ENCODE assay signal across 8 cellular contexts in genomic region chr11:105000797-105001196, GRCh38. TPM values are rescaled to one million over a fixed set of nuclear protein-coding genes. Genes with fewer than 3 reads are reported as not detected.
A peak's percentile ranks its signal among the peaks of the same experiment; 100 is the strongest.
DNase-seq lines count a peak whose midpoint lies in the region; ATAC-seq and TF ChIP-seq lines count a peak whose summit lies in the region.

No MANE protein-coding gene starts in this region.

- H3K23ac ChIP-seq in mesenchymal stem cell (ENCODE audit: low read length in 2 of 2): no peak overlapping the region
- H3K23ac ChIP-seq in neuronal stem cell (ENCODE audit: low read depth, low read length, poor library complexity): no peak overlapping the region

- no peak for TF ChIP-seq EP300 in stomach (IDR thresholded peaks at IDR 0.05)

- no peak overlapping the region for H2BK5ac ChIP-seq in mesenchymal stem cell (ENCODE audit: low read depth, low read length, poor library complexity, severe bottlenecking)
- no peak overlapping the region for H2BK5ac ChIP-seq in neuronal stem cell (ENCODE audit: low read length)

- no peak overlapping the region for H4K91ac ChIP-seq in mesenchymal stem cell (ENCODE audit: low read length)
- no peak overlapping the region for H4K91ac ChIP-seq in neuronal stem cell (ENCODE audit: low read depth, low read length, poor library complexity)

- H3K18ac ChIP-seq in mesenchymal stem cell (ENCODE audit: low read depth in 1 of 2, low read length in 2 of 2) (no peak overlapping the region), neuronal stem cell (ENCODE audit: low read length) (no peak overlapping the region)

- H2BK120ac ChIP-seq in mesenchymal stem cell (ENCODE audit: low read depth, low read length) (no peak overlapping the region), neuronal stem cell (ENCODE audit: low read depth, low read length) (no peak overlapping the region)

- peak; percentile 96 for ATAC-seq in GM18520 (IDR thresholded peaks at IDR 0.05; ENCODE audit: unreplicated experiment)
- peak; percentile 92 for ATAC-seq in HG02798 (IDR thresholded peaks at IDR 0.05; ENCODE audit: poor library complexity, unreplicated experiment)

- H4K8ac ChIP-seq in mesenchymal stem cell (ENCODE audit: low read length) (no peak overlapping the region), neuronal stem cell (ENCODE audit: low read depth, low read length) (no peak overlapping the region)

- H3K27me3 ChIP-seq in SU-DHL-6 (ENCODE audit: low read length) (no peaks in the 10 kb centered on the region), adrenal gland (no peaks in the 10 kb centered on the region), mesenchymal stem cell (ENCODE audit: control insufficient read depth in 1 of 2, insufficient read depth in 1 of 2, low read length in 2 of 2) (no peaks in the 10 kb centered on the region), stomach (no peaks in the 10 kb centered on the region), neuronal stem cell (ENCODE audit: control insufficient read depth in 3 of 3, insufficient read depth in 3 of 3, low read depth in 1 of 3, low read length in 3 of 3) (no peaks in the 10 kb centered on the region)

- H3K4me3 ChIP-seq in SU-DHL-6 (ENCODE audit: insufficient read depth, low read length, poor library complexity, severe bottlenecking) (no peak overlapping the region), adrenal gland (no peak overlapping the region), mesenchymal stem cell (ENCODE audit: insufficient read depth in 1 of 2, low read depth in 1 of 2, low read length in 2 of 2) (no peak overlapping the region), stomach (no peak overlapping the region), neuronal stem cell (ENCODE audit: low read length in 2 of 2) (no peak overlapping the region)

- no peak overlapping the region for H3K4ac ChIP-seq in mesenchymal stem cell (ENCODE audit: low read depth in 1 of 2, low read length in 2 of 2)
- H3K4ac ChIP-seq in neuronal stem cell (ENCODE audit: low read length): no peak overlapping the region

- H3K79me2 ChIP-seq in SU-DHL-6 (ENCODE audit: insufficient read depth, low read length): no peaks in the 10 kb centered on the region

- H3F3A ChIP-seq in SU-DHL-6 (ENCODE audit: insufficient read depth): no peaks in the 10 kb centered on the region

- H3K9me2 ChIP-seq in SU-DHL-6 (replicated peaks; ENCODE audit: insufficient read depth, low read length): no peaks in the 10 kb centered on the region

- no peak overlapping the region for H3K9ac ChIP-seq in SU-DHL-6 (ENCODE audit: low read length)
- H3K9ac ChIP-seq in mesenchymal stem cell (ENCODE audit: low read length): no peak overlapping the region
- no peak overlapping the region for H3K9ac ChIP-seq in neuronal stem cell (ENCODE audit: low read depth, low read length, poor library complexity)

- H3K14ac ChIP-seq in mesenchymal stem cell (ENCODE audit: low read length in 2 of 2) (no peak overlapping the region), neuronal stem cell (ENCODE audit: low read length) (no peak overlapping the region)

- intact Hi-C loops in adrenal gland (cut with DNase I): no loop called here
- intact Hi-C loops in stomach (cut with DNase I; ENCODE audit: low total_unique reads): no loop called here

- no peaks in the 10 kb centered on the region for H3K36me3 ChIP-seq in SU-DHL-6 (ENCODE audit: low read length)
- no peaks in the 10 kb centered on the region for H3K36me3 ChIP-seq in adrenal gland (replicated peaks in 1 of 2)
- H3K36me3 ChIP-seq in mesenchymal stem cell (ENCODE audit: control insufficient read depth in 1 of 2, insufficient read depth in 2 of 2, low read depth in 1 of 2, low read length in 2 of 2): no peaks in the 10 kb centered on the region
- no peaks in the 10 kb centered on the region for H3K36me3 ChIP-seq in stomach
- no peaks in the 10 kb centered on the region for H3K36me3 ChIP-seq in neuronal stem cell (replicated peaks in 1 of 2; ENCODE audit: control insufficient read depth in 2 of 2, insufficient read depth in 2 of 2, low read length in 2 of 2)

- H2AK5ac ChIP-seq in mesenchymal stem cell (ENCODE audit: low read length, severe bottlenecking): peak overlapping the region; percentile 87
- no peak overlapping the region for H2AK5ac ChIP-seq in neuronal stem cell (ENCODE audit: low read depth, low read length)

- TF ChIP-seq CTCF in SU-DHL-6 (IDR thresholded peaks at IDR 0.05; ENCODE audit: insufficient read depth, low read length, poor library complexity, severe bottlenecking): peak; percentile 42
- TF ChIP-seq CTCF in adrenal gland (IDR thresholded peaks at IDR 0.05): peak in 5 of 6 experiments; percentile 28 to 57 (median 53)
- peak in 4 of 7 experiments; percentile 19 to 54 (median 38) for TF ChIP-seq CTCF in stomach (IDR thresholded peaks at IDR 0.05)

- DNase-seq in adrenal gland: peak in 2 of 7 donors; percentile 33
- DNase-seq in mesenchymal stem cell: no peak
- DNase-seq in stomach: peak; percentile 29
- no peak for DNase-seq in LoVo (ENCODE audit: low spot score)
- DNase-seq in neuronal stem cell (ENCODE audit: low spot score): no peak

- H3K4me1 ChIP-seq in adrenal gland (replicated peaks in 1 of 2) (no peaks in the 10 kb centered on the region), mesenchymal stem cell (ENCODE audit: control insufficient read depth, insufficient read depth, low read depth, low read length) (peaks cover 2% of the 10 kb centered on the region), stomach (no peaks in the 10 kb centered on the region), neuronal stem cell (ENCODE audit: control insufficient read depth in 2 of 2, insufficient read depth in 1 of 2, low read depth in 1 of 2, low read length in 2 of 2) (no peaks in the 10 kb centered on the region)

- H3K79me1 ChIP-seq in mesenchymal stem cell (replicated peaks; ENCODE audit: low read length, poor library complexity, severe bottlenecking): no peaks in the 10 kb centered on the region
- H3K79me1 ChIP-seq in neuronal stem cell (ENCODE audit: low read depth, low read length): no peaks in the 10 kb centered on the region

- H2BK15ac ChIP-seq in mesenchymal stem cell (ENCODE audit: low read depth, poor library complexity, severe bottlenecking) (no peak overlapping the region), neuronal stem cell (ENCODE audit: low read length) (no peak overlapping the region)

- WGBS in adrenal gland, 4 donors: 67 to 81% (median 75%) methylated on average over 7 of the region's 7 CpGs
- 71% methylated on average over 7 of the region's 7 CpGs for WGBS in mesenchymal stem cell
- 78 to 83% (median 80%) methylated on average over 7 of the region's 7 CpGs for WGBS in stomach, 5 donors
- no CpG with 5 or more reads among the region's 7 CpGs for WGBS in neuronal stem cell (ENCODE audit: extremely low coverage in 2 of 2, insufficient read length in 2 of 2, insufficient replicate concordance in 1 of 2), 2 donors

- H3K9me3 ChIP-seq in SU-DHL-6 (ENCODE audit: insufficient read depth, low read length) (no peaks in the 10 kb centered on the region), adrenal gland (replicated peaks in 1 of 3) (no peaks in the 10 kb centered on the region), mesenchymal stem cell (ENCODE audit: control insufficient read depth, low read length) (no peaks in the 10 kb centered on the region), stomach (no peaks in the 10 kb centered on the region), neuronal stem cell (replicated peaks in 1 of 2; ENCODE audit: control insufficient read depth in 2 of 2, insufficient read depth in 1 of 2, low read depth in 1 of 2, low read length in 2 of 2) (no peaks in the 10 kb centered on the region)

- no peak for TF ChIP-seq POLR2A in adrenal gland (IDR thresholded peaks at IDR 0.05)
- TF ChIP-seq POLR2A in stomach (IDR thresholded peaks at IDR 0.05): no peak

- H3K27ac ChIP-seq in SU-DHL-6 (ENCODE audit: low read depth, low read length) (no peak overlapping the region), adrenal gland (no peak overlapping the region), mesenchymal stem cell (ENCODE audit: low read length, poor library complexity, severe bottlenecking) (no peak overlapping the region), stomach (no peak overlapping the region), neuronal stem cell (replicated peaks; ENCODE audit: low read length) (no peak overlapping the region)

- H2BK12ac ChIP-seq in mesenchymal stem cell (ENCODE audit: low read length in 2 of 2) (peak overlapping the region in 1 of 2 experiments; percentile 54), neuronal stem cell (ENCODE audit: low read length) (no peak overlapping the region)

- no peaks in the 10 kb centered on the region for H4K20me1 ChIP-seq in SU-DHL-6 (ENCODE audit: low read depth, low read length)

- H2AFZ ChIP-seq in SU-DHL-6 (ENCODE audit: low read depth, low read length, severe bottlenecking) (no peak overlapping the region), mesenchymal stem cell (ENCODE audit: low read depth, low read length) (no peak overlapping the region), neuronal stem cell (ENCODE audit: low read length) (no peak overlapping the region)

- no peak overlapping the region for H3K4me2 ChIP-seq in SU-DHL-6 (ENCODE audit: low read depth, low read length, poor library complexity, severe bottlenecking)
- no peak overlapping the region for H3K4me2 ChIP-seq in mesenchymal stem cell (ENCODE audit: low read length, poor library complexity, severe bottlenecking)
- no peak overlapping the region for H3K4me2 ChIP-seq in neuronal stem cell (ENCODE audit: insufficient read depth, low read length, poor library complexity, severe bottlenecking)

RNA-seq across cellular contexts. Expression of gene CASP5, which starts 22.2 kb away (rescaled TPM):
- total RNA-seq in adrenal gland (1 to 10 TPM in 1 of 8 donors, under 1 TPM in 3, not detected in 4; 0.41 to 4.2 (median 0.93) TPM), stomach (1 to 10 TPM in 1 of 5 donors, not detected in 4; 4.3 TPM)
- polyA plus RNA-seq in adrenal gland (under 1 TPM in 2 of 3 donors, not detected in 1; 0.27 to 0.71 TPM), stomach (under 1 TPM in 2 of 3 donors, not detected in 1; 0.45 to 0.81 TPM)
- polyA plus RNA-seq in mesenchymal stem cell (2013, experiment 1 of 2): 0.55 TPM
- 0.66 TPM for polyA plus RNA-seq in mesenchymal stem cell (2013, experiment 2 of 2)
- not detected for polyA plus RNA-seq in neuronal stem cell (2013, experiment 1 of 2)
- not detected for polyA plus RNA-seq in neuronal stem cell (2013, experiment 2 of 2)

RNA-seq across cellular contexts. Expression of gene CASP4, which starts 32.4 kb away (rescaled TPM):
- total RNA-seq in adrenal gland (10 to 100 TPM; 29.0 to 81.2 (median 53.9) TPM), stomach (100 to 1,000 TPM in 2 of 5 donors, 10 to 100 TPM in 2, 1 to 10 TPM in 1; 8.1 to 163 (median 71.2) TPM)
- polyA plus RNA-seq in adrenal gland (10 to 100 TPM; 37.6 to 68.2 (median 47.3) TPM), stomach (10 to 100 TPM; 59.3 to 96.1 (median 65.3) TPM)
- polyA plus RNA-seq in mesenchymal stem cell (2013, experiment 1 of 2): 386 TPM
- 390 TPM for polyA plus RNA-seq in mesenchymal stem cell (2013, experiment 2 of 2)
- polyA plus RNA-seq in neuronal stem cell (2013, experiment 1 of 2): not detected
- not detected for polyA plus RNA-seq in neuronal stem cell (2013, experiment 2 of 2)

RNA-seq across cellular contexts. Expression of gene CASP1, which starts 34.1 kb away (rescaled TPM):
- 10 to 100 TPM; 12.2 to 31.4 (median 17.3) TPM for total RNA-seq in adrenal gland
- 10 to 100 TPM in 2 of 3 donors, 1 to 10 TPM in 1; 9.2 to 18.6 (median 15.0) TPM for polyA plus RNA-seq in adrenal gland
- 324 TPM for polyA plus RNA-seq in mesenchymal stem cell (2013, experiment 1 of 2)
- polyA plus RNA-seq in mesenchymal stem cell (2013, experiment 2 of 2): 338 TPM
- 10 to 100 TPM in 1 of 5 donors, 1 to 10 TPM in 4; 2.3 to 71.0 (median 7.1) TPM for total RNA-seq in stomach
- polyA plus RNA-seq in stomach: 10 to 100 TPM; 19.9 to 26.6 (median 21.2) TPM
- polyA plus RNA-seq in neuronal stem cell (2013, experiment 1 of 2): not detected
- not detected for polyA plus RNA-seq in neuronal stem cell (2013, experiment 2 of 2)

RNA-seq across cellular contexts. Expression of gene CARD16, which starts 44.3 kb away (rescaled TPM):
- total RNA-seq in adrenal gland: 10 to 100 TPM in 5 of 8 donors, 1 to 10 TPM in 2, not detected in 1; 4.4 to 23.0 (median 12.2) TPM
- polyA plus RNA-seq in adrenal gland: 10 to 100 TPM; 10.6 to 48.6 (median 25.4) TPM
- 509 TPM for polyA plus RNA-seq in mesenchymal stem cell (2013, experiment 1 of 2)
- polyA plus RNA-seq in mesenchymal stem cell (2013, experiment 2 of 2): 497 TPM
- 10 to 100 TPM in 1 of 5 donors, 1 to 10 TPM in 1, not detected in 3; 6.6 to 29.1 TPM for total RNA-seq in stomach
- polyA plus RNA-seq in stomach: 10 to 100 TPM; 52.0 to 68.3 (median 66.3) TPM
- polyA plus RNA-seq in neuronal stem cell (2013, experiment 1 of 2): not detected
- polyA plus RNA-seq in neuronal stem cell (2013, experiment 2 of 2): not detected
